In the genomic region with DNA sequence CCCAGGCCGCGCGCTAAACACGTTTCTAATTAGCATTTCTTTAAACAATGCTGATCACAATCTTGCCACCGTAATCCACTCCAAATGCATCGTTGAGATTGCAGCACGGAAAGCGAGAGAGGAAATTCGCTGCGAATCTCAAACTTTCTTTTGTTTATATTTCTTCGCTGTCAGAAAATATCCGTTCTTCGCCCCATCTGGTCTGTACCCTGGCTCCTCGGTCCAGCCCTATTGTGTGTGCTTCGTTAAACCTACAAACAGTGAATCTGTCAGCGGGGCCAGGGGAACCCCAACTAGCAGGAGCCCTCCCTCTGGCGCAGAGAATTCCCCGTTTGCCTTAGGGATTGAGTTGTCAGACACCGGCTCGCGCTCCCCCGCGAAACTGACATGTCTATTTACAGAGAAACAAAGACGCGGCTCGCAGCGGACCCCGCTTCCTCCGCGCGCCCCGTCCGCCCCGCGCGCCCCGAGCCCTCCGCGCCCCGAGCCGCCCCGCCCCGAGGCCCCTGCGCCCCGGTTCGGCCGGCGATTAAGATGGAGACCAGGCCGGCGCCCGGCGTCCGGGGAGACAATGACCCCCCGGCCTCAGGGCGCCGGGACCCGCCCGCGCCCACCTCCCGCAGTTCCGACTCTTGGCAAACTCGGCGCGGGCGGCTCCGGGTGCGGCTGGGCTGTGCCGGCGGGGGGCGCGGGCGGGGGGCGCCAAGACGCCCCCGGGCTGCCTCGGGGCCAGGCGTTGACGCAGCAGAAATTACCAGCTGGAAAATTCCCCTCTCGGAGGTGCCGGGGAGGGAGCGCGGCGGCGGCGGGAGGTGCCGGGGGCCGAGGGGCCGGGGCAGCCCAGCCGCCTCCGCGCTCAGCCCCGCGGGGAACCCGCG, we compare ENCODE assay signal across 8 cellular contexts. TPM values are rescaled to one million over a fixed set of nuclear protein-coding genes. Genes with fewer than 3 reads are reported as not detected.
DNase-seq lines count a peak whose midpoint lies in the region; ATAC-seq and TF ChIP-seq lines count a peak whose summit lies in the region.

No MANE protein-coding gene starts in this region.

- H3K4me3 ChIP-seq in foreskin fibroblast (ENCODE audit: low read depth in 1 of 2, low read length in 2 of 2): peak overlapping the region; percentile 43 to 55
- peak overlapping the region; percentile 69 for H3K4me3 ChIP-seq in psoas muscle

- peak overlapping the region; percentile 50 for H3K27ac ChIP-seq in psoas muscle

- H3K36me3 Mint-ChIP-seq in activated T-cell treated with anti-CD3 and anti-CD28 coated beads, Interleukin-2, amount 50 U/mL, for 4 hours (ENCODE audit: insufficient read depth): no peaks in the 10 kb centered on the region
- peaks cover 5% of the 10 kb centered on the region for H3K36me3 Mint-ChIP-seq in T-helper 17 cell (ENCODE audit: low read depth)

- H3K9me3 Mint-ChIP-seq in activated T-cell treated with anti-CD3 and anti-CD28 coated beads, Interleukin-2, amount 50 U/mL, for 4 hours: no peaks in the 10 kb centered on the region

- peak overlapping the region; percentile 86 for H3K4me3 Mint-ChIP-seq in activated T-cell treated with anti-CD3 and anti-CD28 coated beads, Interleukin-2, amount 50 U/mL, for 4 hours
- peak overlapping the region; percentile 96 for H3K4me3 Mint-ChIP-seq in T-helper 17 cell

- H3K27me3 ChIP-seq in psoas muscle (ENCODE audit: insufficient read depth in 3 of 3, low read length in 2 of 3): peaks cover 0 to 20% (median 0%) of the 10 kb centered on the region in 3 donors

- H3K9me3 ChIP-seq in T-helper 17 cell (ENCODE audit: control insufficient read depth, low read length, poor library complexity, severe bottlenecking) (no peaks in the 10 kb centered on the region), psoas muscle (no peaks in the 10 kb centered on the region)

- no peaks in the 10 kb centered on the region for H3K36me3 ChIP-seq in psoas muscle (ENCODE audit: insufficient read depth in 1 of 2, low read depth in 1 of 2)

- 2 to 7% (median 2%) methylated on average over 40 to 95 of the region's 95 CpGs for WGBS in psoas muscle, 3 donors

- peak overlapping the region; percentile 39 for H3K27ac Mint-ChIP-seq in T-helper 17 cell

- DNase-seq in activated T-cell treated with anti-CD3 and anti-CD28 coated beads, Interleukin-2, amount 50 U/mL, for 4 hours: no peak
- DNase-seq in activated T-cell treated with anti-CD3 and anti-CD28 coated beads, Interleukin-2, amount 50 U/mL, for 1 hour: no peak
- DNase-seq in T-helper 17 cell: no peak
- DNase-seq in foreskin fibroblast: peak in 1 of 2 donors; percentile 37
- no peak for DNase-seq in psoas muscle
- no peak for DNase-seq in EL
- no peak for DNase-seq in ACHN

- H3K4me1 Mint-ChIP-seq in activated T-cell treated with anti-CD3 and anti-CD28 coated beads, Interleukin-2, amount 50 U/mL, for 4 hours (ENCODE audit: low read depth): peaks cover 13% of the 10 kb centered on the region
- H3K4me1 Mint-ChIP-seq in T-helper 17 cell: peaks cover 8% of the 10 kb centered on the region

- in situ Hi-C loops in ACHN (cut with HindIII; ENCODE audit: low pct_ligation_motif_present, low pct_unique_long_range_greater_than_20kb, low sequenced_read_pairs): no loop called here

- peaks cover 53% of the 10 kb centered on the region for H3K27me3 Mint-ChIP-seq in activated T-cell treated with anti-CD3 and anti-CD28 coated beads, Interleukin-2, amount 50 U/mL, for 4 hours (ENCODE audit: low read depth)
- peaks cover 49% of the 10 kb centered on the region for H3K27me3 Mint-ChIP-seq in T-helper 17 cell

- intact Hi-C loops in psoas muscle (cut with DNase I): loop anchor here in 1 of 2 donors (2.0 kb wide), 1 partner anchor 29 kb away; no protein-coding TSS in a partner anchor

- ATAC-seq in activated T-cell treated with anti-CD3 and anti-CD28 coated beads, Interleukin-2, amount 50 U/mL, for 4 hours: peak in 1 of 2 donors; percentile 27
- ATAC-seq in T-helper 17 cell: peak; percentile 38
- no peak for ATAC-seq in psoas muscle
- no peak for ATAC-seq in HG02970 (IDR thresholded peaks at IDR 0.05; ENCODE audit: low FRiP score, unreplicated experiment)

- TF ChIP-seq CTCF in foreskin fibroblast (IDR thresholded peaks at IDR 0.05; ENCODE audit: low read depth, low read length) (no peak), psoas muscle (IDR thresholded peaks at IDR 0.05) (no peak)

- peaks cover 16% of the 10 kb centered on the region for H3K4me1 ChIP-seq in psoas muscle

RNA-seq across cellular contexts. Expression of a gene that starts 0.9 kb away (rescaled TPM):
- 1 to 10 TPM in 2 of 3 donors, under 1 TPM in 1; 0.89 to 3.8 (median 2.2) TPM for total RNA-seq in activated T-cell treated with anti-CD3 and anti-CD28 coated beads, Interleukin-2, amount 50 U/mL, for 4 hours
- total RNA-seq in T-helper 17 cell (under 1 TPM; 0.21 to 0.72 TPM), psoas muscle (1 to 10 TPM; 4.5 to 6.4 (median 5.6) TPM)
- polyA plus RNA-seq in psoas muscle: 1 to 10 TPM; 1.3 to 3.1 (median 2.2) TPM

RNA-seq across cellular contexts. Expression of a gene that starts 31.1 kb away (rescaled TPM):
- total RNA-seq in activated T-cell treated with anti-CD3 and anti-CD28 coated beads, Interleukin-2, amount 50 U/mL, for 4 hours: not detected
- total RNA-seq in T-helper 17 cell (not detected), psoas muscle (not detected)
- polyA plus RNA-seq in psoas muscle: 1 to 10 TPM in 1 of 3 donors, under 1 TPM in 2; 0.04 to 3.2 (median 0.34) TPM

RNA-seq across cellular contexts. Expression of a gene that starts 34.9 kb away (rescaled TPM):
- 10 to 100 TPM; 87.4 to 95.0 (median 89.3) TPM for total RNA-seq in activated T-cell treated with anti-CD3 and anti-CD28 coated beads, Interleukin-2, amount 50 U/mL, for 4 hours
- total RNA-seq in T-helper 17 cell (10 to 100 TPM; 26.9 to 29.9 TPM), psoas muscle (10 to 100 TPM; 40.7 to 56.0 (median 55.1) TPM)
- 100 to 1,000 TPM in 1 of 3 donors, 10 to 100 TPM in 2; 46.7 to 152 (median 89.7) TPM for polyA plus RNA-seq in psoas muscle
